ENCODE assay signal across 20 cellular contexts in the genomic region with DNA sequence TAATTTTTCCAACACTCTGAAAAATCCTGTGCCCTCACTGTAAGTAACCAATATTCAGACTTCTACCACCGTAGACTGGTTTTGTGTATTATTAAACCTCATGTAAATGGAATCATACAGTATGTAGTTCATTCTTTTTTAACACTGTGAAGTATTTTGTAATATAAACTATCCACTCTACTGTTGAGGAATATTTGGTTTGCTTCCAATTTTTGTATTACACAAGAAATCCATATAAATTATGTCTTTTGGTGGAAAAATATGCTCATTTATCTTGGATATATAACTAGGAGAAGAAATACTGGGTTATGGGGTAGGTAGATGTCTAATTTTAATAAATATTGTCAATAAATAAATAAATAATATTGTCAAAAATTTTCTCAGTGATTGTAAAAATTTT.
DNase-seq lines count a peak whose midpoint lies in the region; ATAC-seq and TF ChIP-seq lines count a peak whose summit lies in the region.
"Had no signal": no experiment of that assay in that cellular context is flagged by ENCODE, and none has a peak within 500 bp of the region (broad histone marks: within the 10 kb centered on the region; RNA-seq: fewer than 3 reads in every experiment).

No MANE protein-coding gene starts in this region.

- H3K23ac ChIP-seq in IMR-90 (ENCODE audit: low read depth, low read length): no peak overlapping the region

- POLR2A ChIA-PET in IMR-90 (lab: Charles Lee; ENCODE audit: unreplicated experiment): no interaction called here

- H3K27ac ChIP-seq in IMR-90 (ENCODE audit: insufficient read depth, low read length) (no peak overlapping the region), endodermal cell (ENCODE audit: low read depth, low read length) (no peak overlapping the region), stomach (no peak overlapping the region), substantia nigra (ENCODE audit: low read depth, low read length, poor library complexity, severe bottlenecking) (no peak overlapping the region)
- H3K27ac ChIP-seq: A549 had no signal

- no peak overlapping the region for H3K4ac ChIP-seq in IMR-90 (ENCODE audit: low read depth, low read length)

- no peak overlapping the region for H4K91ac ChIP-seq in IMR-90 (ENCODE audit: insufficient read depth, low read depth, low read length)

- H3K14ac ChIP-seq in IMR-90 (replicated peaks; ENCODE audit: low read depth, low read length): no peak overlapping the region

- no CpG with 5 or more reads among the region's 1 CpG for WGBS in IMR-90 (ENCODE audit: extremely low coverage in 2 of 2, insufficient read length in 1 of 2), 2 experiments
- no CpG with 5 or more reads among the region's 1 CpG for WGBS in endodermal cell (ENCODE audit: insufficient coverage in 1 of 2, insufficient read length in 1 of 2), 2 experiments
- WGBS in stomach, 5 donors: 27 to 78% (median 40%) methylated on average over 1 of the region's 1 CpG

- ATAC-seq in IMR-90 (ENCODE audit: low read depth) (peak; percentile 72), HG02678 (IDR thresholded peaks at IDR 0.05; ENCODE audit: unreplicated experiment) (no peak)
- ATAC-seq: A549, GM23338 had no signal

- in situ Hi-C loops in IMR-90 (cut with MboI; ENCODE audit: low sequenced_read_pairs): no loop called here

- DNase-seq in AG10803 (ENCODE audit: low read depth) (peak; percentile 37), IMR-90 (peak; percentile 46), endodermal cell (no peak), fibroblast of peridontal ligament (ENCODE audit: extremely low read depth) (peak; percentile 64), KG1 (lab: John Stamatoyannopoulos, UW) (no peak), stomach (no peak), substantia nigra (lab: John Stamatoyannopoulos, UW) (no peak)
- DNase-seq: 8988T; ACHN; C1 segment of cervical spinal cord; Calu3; CD4-positive, alpha-beta memory T cell; COR-L47; DMS79 treated with DMSO at 0.1 percent for 48 hours; GF-D8; H9; HFFc6 had no signal

- no peak overlapping the region for H4K8ac ChIP-seq in IMR-90 (ENCODE audit: low read depth in 2 of 2, low read length in 2 of 2)

- no peak overlapping the region for H4K5ac ChIP-seq in IMR-90 (ENCODE audit: low read depth, low read length)

- H3K27ac Mint-ChIP-seq in endodermal cell: no peak overlapping the region
- H3K27ac Mint-ChIP-seq: GM23338, H9, HFFc6 had no signal

- no TSS peak for BruUV-seq in IMR-90 (replicated peaks; lab: Mats Ljungman, UMichigan)

- no peak overlapping the region for H2AK5ac ChIP-seq in IMR-90 (ENCODE audit: low read depth, low read length)

- H2AFZ ChIP-seq in IMR-90 (replicated peaks; ENCODE audit: low read length, poor library complexity): no peak overlapping the region
- H2AFZ ChIP-seq: GM23338 had no signal

- H3K4me3 Mint-ChIP-seq in endodermal cell: no peak overlapping the region
- H3K4me3 Mint-ChIP-seq: CD4-positive, alpha-beta memory T cell; GM23338; H9; HFFc6 had no signal

- H3K18ac ChIP-seq in IMR-90 (ENCODE audit: low read depth, low read length): no peak overlapping the region

- H3K9me3 Mint-ChIP-seq in endodermal cell: peaks cover 16% of the 10 kb centered on the region
- H3K9me3 Mint-ChIP-seq: GM23338, H9, HFFc6 had no signal

- H3K27me3 ChIP-seq in IMR-90 (ENCODE audit: control insufficient read depth, insufficient read depth, low read length) (no peaks in the 10 kb centered on the region), endodermal cell (ENCODE audit: control insufficient read depth, insufficient read depth, low read length, poor library complexity, severe bottlenecking) (no peaks in the 10 kb centered on the region), stomach (no peaks in the 10 kb centered on the region)

- H3K4me1 ChIP-seq in IMR-90 (ENCODE audit: control insufficient read depth, insufficient read depth, low read length) (peaks cover 9% of the 10 kb centered on the region), endodermal cell (ENCODE audit: control insufficient read depth, insufficient read depth, low read length) (no peaks in the 10 kb centered on the region), stomach (peaks cover 0 to 15% (median 5%) of the 10 kb centered on the region in 4 donors)
- H3K4me1 ChIP-seq: A549 had no signal

- H3K9ac ChIP-seq in IMR-90 (ENCODE audit: low read depth, low read length): no peak overlapping the region
- H3K9ac ChIP-seq in endodermal cell (ENCODE audit: extremely low read depth, low read length, poor library complexity, severe bottlenecking): no peak overlapping the region

- TF ChIP-seq CTCF in AG10803 (conservative IDR thresholded peaks at IDR 0.05; ENCODE audit: low read length) (no peak), IMR-90 (conservative IDR thresholded peaks at IDR 0.05; ENCODE audit: low read depth, low read length) (no peak), endodermal cell (conservative IDR thresholded peaks at IDR 0.05) (no peak), stomach (IDR thresholded peaks at IDR 0.05) (no peak)

- peaks cover 32% of the 10 kb centered on the region for H3K36me3 Mint-ChIP-seq in endodermal cell (ENCODE audit: low read depth)

- H3K56ac ChIP-seq in IMR-90 (ENCODE audit: extremely low read depth, insufficient read depth, low read length): no peak overlapping the region

- H4K20me1 ChIP-seq in IMR-90 (ENCODE audit: insufficient read depth, low read length): no peaks in the 10 kb centered on the region; the same call in 1 of the 2 replicates

- H2BK5ac ChIP-seq in IMR-90 (ENCODE audit: low read depth, low read length, poor library complexity, severe bottlenecking): peak overlapping the region; percentile 40

- H2BK120ac ChIP-seq in IMR-90 (ENCODE audit: low read depth, low read length): no peak overlapping the region

- peaks cover 23% of the 10 kb centered on the region for H3K4me1 Mint-ChIP-seq in endodermal cell

- H3K79me1 ChIP-seq in IMR-90 (ENCODE audit: low read depth in 1 of 2, low read length in 2 of 2): peaks cover 16 to 21% of the 10 kb centered on the region in 2 experiments; a peak in 3 of 4 replicates

- H2BK20ac ChIP-seq in IMR-90 (ENCODE audit: low read depth, low read length): no peak overlapping the region

- H3K4me3 ChIP-seq in AG10803 (ENCODE audit: low read length) (no peak overlapping the region), IMR-90 (ENCODE audit: insufficient read depth, low read depth, low read length) (no peak overlapping the region), endodermal cell (ENCODE audit: low read length) (peak overlapping the region; percentile 56), stomach (no peak overlapping the region)
- H3K4me3 ChIP-seq: A549, GM23338 had no signal

- no peak for TF ChIP-seq RAD21 in IMR-90 (IDR thresholded peaks at IDR 0.05; ENCODE audit: low read length)

- H3K36me3 ChIP-seq in IMR-90 (ENCODE audit: control insufficient read depth, insufficient read depth, low read length) (peaks cover 2% of the 10 kb centered on the region; the same call in 1 of the 2 replicates), endodermal cell (ENCODE audit: control insufficient read depth, insufficient read depth, low read length) (peaks cover 36% of the 10 kb centered on the region), stomach (peaks cover 3 to 35% (median 29%) of the 10 kb centered on the region in 4 donors)

- H3K9me3 ChIP-seq in IMR-90 (ENCODE audit: control insufficient read depth, insufficient read depth, low read length) (peaks cover 2% of the 10 kb centered on the region; the same call in 1 of the 2 replicates), endodermal cell (ENCODE audit: control insufficient read depth, low read length) (peaks cover 14% of the 10 kb centered on the region), stomach (no peaks in the 10 kb centered on the region)

- dilution Hi-C loops in IMR-90 (cut with HindIII; ENCODE audit: low sequenced_read_pairs, unreplicated experiment): no loop called here

- H3K4me2 ChIP-seq in IMR-90 (ENCODE audit: low read depth, low read length): no peak overlapping the region
- H3K4me2 ChIP-seq: A549, GM23338 had no signal

- H2AK9ac ChIP-seq in IMR-90 (replicated peaks; ENCODE audit: low read depth, low read length, poor library complexity): no peak overlapping the region

- intact Hi-C loops in IMR-90 (cut with micrococcal nuclease) (no loop called here), stomach (cut with DNase I; ENCODE audit: low total_unique reads) (no loop called here)

- no peaks in the 10 kb centered on the region for H3K27me3 Mint-ChIP-seq in endodermal cell (ENCODE audit: insufficient read depth)
- H3K27me3 Mint-ChIP-seq: CD4-positive, alpha-beta memory T cell had no signal

- H3K9me1 ChIP-seq in IMR-90 (ENCODE audit: insufficient read depth, low read length): peaks cover 5% of the 10 kb centered on the region

- TF ChIP-seq POLR2A in IMR-90 (IDR thresholded peaks at IDR 0.05; ENCODE audit: low read depth, low read length): no peak
- no peak for TF ChIP-seq POLR2A in stomach (IDR thresholded peaks at IDR 0.05)

- CTCF ChIA-PET in IMR-90 (lab: Yijun Ruan, JAX): no interaction called here

- no peak for TF ChIP-seq EP300 in stomach (IDR thresholded peaks at IDR 0.05)

- H2BK15ac ChIP-seq in IMR-90 (ENCODE audit: low read depth, low read length): no peak overlapping the region

TF ChIP-seq in IMR-90, 13 proteins besides CTCF, POLR2A, EP300 and RAD21 (continues in another document):
- no peak for TF ChIP-seq MAFK (IDR thresholded peaks at IDR 0.05; ENCODE audit: low read depth, low read length)
- TF ChIP-seq MXI1 (IDR thresholded peaks at IDR 0.05; ENCODE audit: borderline replicate concordance, low read depth, low read length): no peak
- no peak for TF ChIP-seq RCOR1 (IDR thresholded peaks at IDR 0.05; ENCODE audit: insufficient replicate concordance, low read length)
- TF ChIP-seq NFE2L2 (IDR thresholded peaks at IDR 0.05; ENCODE audit: low read depth, low read length): no peak
- TF ChIP-seq, protein P1, sequence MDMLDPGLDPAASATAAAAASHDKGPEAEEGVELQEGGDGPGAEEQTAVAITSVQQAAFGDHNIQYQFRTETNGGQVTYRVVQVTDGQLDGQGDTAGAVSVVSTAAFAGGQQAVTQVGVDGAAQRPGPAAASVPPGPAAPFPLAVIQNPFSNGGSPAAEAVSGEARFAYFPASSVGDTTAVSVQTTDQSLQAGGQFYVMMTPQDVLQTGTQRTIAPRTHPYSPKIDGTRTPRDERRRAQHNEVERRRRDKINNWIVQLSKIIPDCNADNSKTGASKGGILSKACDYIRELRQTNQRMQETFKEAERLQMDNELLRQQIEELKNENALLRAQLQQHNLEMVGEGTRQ (IDR thresholded peaks at IDR 0.05; ENCODE audit: low read depth, low read length): no peak
- no peak for TF ChIP-seq MAZ (IDR thresholded peaks at IDR 0.05; ENCODE audit: borderline replicate concordance, low read depth, low read length)
- no peak for TF ChIP-seq CHD1 (IDR thresholded peaks at IDR 0.05; ENCODE audit: low read depth, low read length)
- no peak for TF ChIP-seq CEBPB (IDR thresholded peaks at IDR 0.05; ENCODE audit: low read depth, low read length)
- TF ChIP-seq RFX5 (IDR thresholded peaks at IDR 0.05; ENCODE audit: low read depth, low read length): no peak

Comparison
In these comparisons a context has a peak if more than half of its experiments do, and no peak if none do; other contexts are left out.
1. DNase-seq: peak in AG10803 (single experiment), IMR-90 (single experiment) and fibroblast of peridontal ligament (single experiment); none in endodermal cell (single experiment), KG1 (single experiment), stomach (single experiment) and substantia nigra (0 of 49).